Comparison of ENCODE assay signal across 28 cellular contexts in the genomic region with DNA sequence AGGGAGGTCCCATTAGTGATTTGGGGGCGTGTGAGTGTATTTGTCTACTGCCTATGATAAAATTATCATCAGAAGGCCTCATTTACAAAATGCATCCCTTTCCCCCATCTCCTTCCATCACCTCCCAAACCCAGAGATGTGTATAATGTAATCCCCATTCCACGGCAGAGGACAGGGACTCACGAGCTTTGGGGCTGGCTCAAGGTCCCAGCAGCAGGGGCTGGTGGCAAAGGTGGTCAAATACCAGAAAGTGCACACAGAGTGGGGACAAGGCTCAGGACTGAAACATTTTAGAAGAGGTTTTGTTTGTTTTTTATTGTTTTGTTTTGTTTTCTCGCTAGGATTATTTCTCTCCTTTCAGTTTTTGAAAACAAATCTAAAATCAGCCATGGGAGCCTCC.
"Had no signal": no experiment of that assay in that cellular context is flagged by ENCODE, and none has a peak within 500 bp of the region (broad histone marks: within the 10 kb centered on the region; RNA-seq: fewer than 3 reads in every experiment).

No MANE protein-coding gene starts in this region.

- DNase-seq: activated CD4-positive, alpha-beta T cell treated with anti-CD3 and anti-CD28 coated beads, Interleukin-2, amount 10 ng/mL, durations not matched to agents 24 days and 14 days; activated CD4-positive, CD25-positive, alpha-beta regulatory T cell treated with anti-CD3 and anti-CD28 coated beads, Interleukin-2, amount 50 U/mL, for 72 hours; activated naive CD4-positive, alpha-beta T cell treated with anti-CD3 and anti-CD28 coated beads for 36 hours; activated naive CD8-positive, alpha-beta T cell treated with anti-CD3 and anti-CD28 coated beads for 36 hours; activated T-cell treated with anti-CD3 and anti-CD28 coated beads for 4 hours; activated T-cell treated with anti-CD3 and anti-CD28 coated beads, Interleukin-2, amount 50 U/mL, for 72 hours; cerebellar nuclear complex; foreskin keratinocyte; hypothalamus; kidney glomerular epithelial cell; left lung; lower lobe of right lung; mesendoderm; mucosa of descending colon; nephron progenitor cell; nucleus accumbens; stimulated activated naive CD4-positive, alpha-beta T cell treated with Interleukin-2 at 50 U/mL for 16 hours; T-helper 2 cell had no signal

- H3K27me3 ChIP-seq: ascending aorta, cardiac muscle cell, foreskin keratinocyte, heart left ventricle, left lung, right atrium auricular region, vagina had no signal

- H3K9me3 ChIP-seq: ascending aorta, heart left ventricle, left lung, lower lobe of right lung, mucosa of descending colon, right atrium auricular region, thoracic aorta, vagina had no signal

- H3K27me3 Mint-ChIP-seq: activated naive CD8-positive, alpha-beta T cell treated with anti-CD3 and anti-CD28 coated beads for 36 hours had no signal

- H3K9me3 Mint-ChIP-seq: activated CD4-positive, alpha-beta T cell treated with anti-CD3 and anti-CD28 coated beads, Interleukin-2, amount 10 ng/mL, durations not matched to agents 24 days and 14 days; activated naive CD4-positive, alpha-beta T cell treated with anti-CD3 and anti-CD28 coated beads for 36 hours; activated naive CD8-positive, alpha-beta T cell treated with anti-CD3 and anti-CD28 coated beads for 36 hours; activated T-cell treated with anti-CD3 and anti-CD28 coated beads, Interleukin-2, amount 50 U/mL, for 72 hours; nephron progenitor cell; type B pancreatic cell had no signal

- H3K4me3 ChIP-seq: ascending aorta, cardiac muscle cell, coronary artery, heart left ventricle, left lung, lower lobe of right lung, mucosa of descending colon, right atrium auricular region, thoracic aorta, vagina had no signal

- H3K27ac Mint-ChIP-seq: activated CD4-positive, alpha-beta T cell treated with anti-CD3 and anti-CD28 coated beads, Interleukin-2, amount 10 ng/mL, durations not matched to agents 24 days and 14 days; activated naive CD4-positive, alpha-beta T cell treated with anti-CD3 and anti-CD28 coated beads for 36 hours; activated naive CD8-positive, alpha-beta T cell treated with anti-CD3 and anti-CD28 coated beads for 36 hours; activated T-cell treated with anti-CD3 and anti-CD28 coated beads, Interleukin-2, amount 50 U/mL, for 72 hours; brain; nephron progenitor cell; type B pancreatic cell had no signal

- H3K4me1 ChIP-seq: ascending aorta, foreskin keratinocyte had no signal

- H3K27ac ChIP-seq: ascending aorta, cardiac muscle cell, foreskin keratinocyte, heart left ventricle, left lung, lower lobe of right lung, right atrium auricular region, thoracic aorta, vagina had no signal

- H3K36me3 ChIP-seq: ascending aorta, cardiac muscle cell, heart left ventricle, left lung, lower lobe of right lung, right atrium auricular region, thoracic aorta, vagina had no signal

- H3K36me3 Mint-ChIP-seq: activated naive CD8-positive, alpha-beta T cell treated with anti-CD3 and anti-CD28 coated beads for 36 hours; brain; type B pancreatic cell had no signal

- H3K4me3 Mint-ChIP-seq: activated CD4-positive, alpha-beta T cell treated with anti-CD3 and anti-CD28 coated beads, Interleukin-2, amount 10 ng/mL, durations not matched to agents 24 days and 14 days; activated naive CD4-positive, alpha-beta T cell treated with anti-CD3 and anti-CD28 coated beads for 36 hours; activated naive CD8-positive, alpha-beta T cell treated with anti-CD3 and anti-CD28 coated beads for 36 hours; activated T-cell treated with anti-CD3 and anti-CD28 coated beads, Interleukin-2, amount 50 U/mL, for 72 hours; brain; nephron progenitor cell; type B pancreatic cell had no signal

- ATAC-seq: activated T-cell treated with anti-CD3 and anti-CD28 coated beads, Interleukin-2, amount 50 U/mL, for 72 hours; foreskin keratinocyte; left lung; lower lobe of right lung; mucosa of descending colon; SK-N-SH treated with all-trans-retinoic acid at 6 μM for 48 hours had no signal
